In genomic region chr16:228917-229730, GRCh38 we compare ENCODE assay signal across 1 cellular context.
A peak's percentile ranks its signal among the peaks of the same experiment; 100 is the strongest.
TF ChIP-seq lines count a peak whose summit lies in the region.

TSS of gene LUC7L (minus strand) at chr16:229449. CDS start at chr16:229339, 110 bp downstream.

TF ChIP-seq in HEK293, 187 proteins besides CTCF, POLR2A, EP300 and RAD21 (continued from another document and continues in another):
- TF ChIP-seq KLF10 (tag by site-specific recombination; IDR thresholded peaks at IDR 0.05) (peak; percentile 65; the same call in 1 of the 2 replicates), ZBTB26 (tag by site-specific recombination; optimal IDR thresholded peaks at IDR 0.05) (peak; percentile 83), YY2 (tag by site-specific recombination; IDR thresholded peaks at IDR 0.05) (peak; percentile 84), ZBTB8A (tag by site-specific recombination; IDR thresholded peaks at IDR 0.05) (peak; percentile 61), ZBTB17 (tag by site-specific recombination; IDR thresholded peaks at IDR 0.05) (peak; percentile 96), ZEB2 (tag by site-specific recombination; IDR thresholded peaks at IDR 0.05) (peak; percentile 88), SP7 (tag by site-specific recombination; IDR thresholded peaks at IDR 0.05) (peak; percentile 80), ZNF692 (tag by site-specific recombination; IDR thresholded peaks at IDR 0.05) (peak; percentile 92), ZXDB (tag by site-specific recombination; IDR thresholded peaks at IDR 0.05) (peak; percentile 93), ZNF239 (tag by site-specific recombination; IDR thresholded peaks at IDR 0.05) (0 out of 2 replicates have a peak, but pooled peaks have one; percentile 41), ZNF398 (tag by site-specific recombination; IDR thresholded peaks at IDR 0.05) (peak; percentile 58; the same call in 1 of the 2 replicates), HIC1 (tag by site-specific recombination; IDR thresholded peaks at IDR 0.05) (peak; percentile 46; the same call in 1 of the 2 replicates), ZNF2 (tag by site-specific recombination; IDR thresholded peaks at IDR 0.05) (peak; percentile 94), ZNF140 (tag by site-specific recombination; IDR thresholded peaks at IDR 0.05) (no peak), SP3 (tag by site-specific recombination; IDR thresholded peaks at IDR 0.05) (peak; percentile 67), ZNF514 (tag by site-specific recombination; IDR thresholded peaks at IDR 0.05) (no peak), ZNF24 (tag by site-specific recombination; IDR thresholded peaks at IDR 0.05) (peak; percentile 69), ZNF837 (tag by site-specific recombination; IDR thresholded peaks at IDR 0.05) (no peak), ZBTB20 (tag by site-specific recombination; IDR thresholded peaks at IDR 0.05) (peak; percentile 83), ZNF211 (tag by site-specific recombination; IDR thresholded peaks at IDR 0.05; ENCODE audit: low read depth) (no peak), ZNF510 (tag by site-specific recombination; IDR thresholded peaks at IDR 0.05; ENCODE audit: insufficient replicate concordance) (no peak), YY1 (tag by site-specific recombination; IDR thresholded peaks at IDR 0.05) (peak; percentile 75; the same call in 1 of the 2 replicates), PBX3 (CRISPR knock-in tag; IDR thresholded peaks at IDR 0.05) (peak; percentile 93), ZFHX2 (tag by site-specific recombination; conservative IDR thresholded peaks at IDR 0.05) (peak; percentile 89), KLF8 (tag by site-specific recombination; IDR thresholded peaks at IDR 0.05) (peak; percentile 83; the same call in 1 of the 2 replicates), SCRT1 (tag by site-specific recombination; IDR thresholded peaks at IDR 0.05; ENCODE audit: borderline replicate concordance) (no peak), ZNF138 (tag by site-specific recombination; IDR thresholded peaks at IDR 0.05; ENCODE audit: borderline replicate concordance) (no peak), ZSCAN18 (tag by site-specific recombination; IDR thresholded peaks at IDR 0.05) (0 out of 2 replicates have a peak, but pooled peaks have one; percentile 43), ZNF548 (tag by site-specific recombination; IDR thresholded peaks at IDR 0.05) (no peak), ZNF10 (tag by site-specific recombination; IDR thresholded peaks at IDR 0.05) (no peak), PRDM10 (tag by site-specific recombination; IDR thresholded peaks at IDR 0.05) (peak; percentile 93), GLIS1 (tag by site-specific recombination; IDR thresholded peaks at IDR 0.05) (peak; percentile 2; the same call in 1 of the 2 replicates), ZNF561 (tag by site-specific recombination; IDR thresholded peaks at IDR 0.05; ENCODE audit: borderline replicate concordance) (peak; percentile 99), ZNF501 (tag by site-specific recombination; IDR thresholded peaks at IDR 0.05) (peak; percentile 96), MYNN (tag by site-specific recombination; IDR thresholded peaks at IDR 0.05; ENCODE audit: borderline replicate concordance) (no peak), TCF7L2 (IDR thresholded peaks at IDR 0.05; ENCODE audit: borderline replicate concordance, low read depth, low read length) (no peak), ZBTB6 (tag by site-specific recombination; IDR thresholded peaks at IDR 0.05) (peak; percentile 3; the same call in 1 of the 2 replicates), ZNF76 (tag by site-specific recombination; IDR thresholded peaks at IDR 0.05; ENCODE audit: borderline replicate concordance, low read depth) (peak; percentile 99), ZSCAN4 (tag by site-specific recombination; IDR thresholded peaks at IDR 0.05) (no peak), KLF1 (tag by site-specific recombination; IDR thresholded peaks at IDR 0.05) (peak; percentile 58; the same call in 1 of the 2 replicates), OVOL3 (tag by site-specific recombination; IDR thresholded peaks at IDR 0.05) (0 out of 2 replicates have a peak, but pooled peaks have one; percentile 61), ZNF433 (tag by site-specific recombination; IDR thresholded peaks at IDR 0.05; ENCODE audit: low read depth) (no peak), ZNF600 (tag by site-specific recombination; IDR thresholded peaks at IDR 0.05) (peak; percentile 68), ZNF580 (tag by site-specific recombination; IDR thresholded peaks at IDR 0.05) (peak; percentile 74), GLI4 (tag by site-specific recombination; IDR thresholded peaks at IDR 0.05) (peak; percentile 92), ZNF513 (tag by site-specific recombination; IDR thresholded peaks at IDR 0.05) (no peak), ZBTB21 (tag by site-specific recombination; IDR thresholded peaks at IDR 0.05) (peak; percentile 39; the same call in 1 of the 2 replicates)
